13 cellular contexts compared by ENCODE assay signal in genomic region chr20:50515471-50516106, GRCh38. TPM values are rescaled to one million over a fixed set of nuclear protein-coding genes. Genes with fewer than 3 reads are reported as not detected.
A peak's percentile ranks its signal among the peaks of the same experiment; 100 is the strongest.
DNase-seq lines count a peak whose midpoint lies in the region; ATAC-seq, FAIRE-seq and TF ChIP-seq lines count a peak whose summit lies in the region.
"Had no signal": no experiment of that assay in that cellular context is flagged by ENCODE, and none has a peak within 500 bp of the region (broad histone marks: within the 10 kb centered on the region; RNA-seq: fewer than 3 reads in every experiment).

No MANE protein-coding gene starts in this region.

- BruUV-seq in GM12878 (replicated peaks; lab: Mats Ljungman, UMichigan), result no TSS peak

- H2AFZ ChIP-seq in GM12878 (ENCODE audit: control insufficient read depth, low read depth, low read length), result no peak overlapping the region
- no peak overlapping the region for H2AFZ ChIP-seq in GM23338

- peaks cover 90% of the 10 kb centered on the region for H3K4me1 ChIP-seq in CD8-positive, alpha-beta T cell (ENCODE audit: insufficient read depth, low read length)
- H3K4me1 ChIP-seq in GM12878 (ENCODE audit: control insufficient read depth, insufficient read depth, low read length) (peaks cover 39% of the 10 kb centered on the region), prostate gland (replicated peaks) (peaks cover 16% of the 10 kb centered on the region), GM23338 (ENCODE audit: insufficient read depth) (peaks cover 13% of the 10 kb centered on the region)

- no peaks in the 10 kb centered on the region for H3K36me3 ChIP-seq in CD8-positive, alpha-beta T cell (ENCODE audit: insufficient read depth, low read length)
- H3K36me3 ChIP-seq in GM12878 (ENCODE audit: control insufficient read depth in 2 of 2, insufficient read depth in 2 of 2, low read length in 1 of 2) (peaks cover 0 to 3% of the 10 kb centered on the region in 2 experiments; a peak in 1 of 4 replicates), prostate gland (no peaks in the 10 kb centered on the region), GM23338 (ENCODE audit: insufficient read depth) (no peaks in the 10 kb centered on the region)

- H3K4me1 Mint-ChIP-seq in CD8-positive, alpha-beta T cell (ENCODE audit: low read depth), result peaks cover 95% of the 10 kb centered on the region
- H3K4me1 Mint-ChIP-seq in GM23338, result peaks cover 16% of the 10 kb centered on the region

- H3K4me2 ChIP-seq in GM12878 (ENCODE audit: control insufficient read depth, insufficient read depth), result peak overlapping the region; percentile 63
- no peak overlapping the region for H3K4me2 ChIP-seq in GM23338

- no peak for TF ChIP-seq CTCF in CD8-positive, alpha-beta T cell (IDR thresholded peaks at IDR 0.05)
- TF ChIP-seq CTCF in GM12878 (IDR thresholded peaks at IDR 0.05 in 2 of 3, conservative IDR thresholded peaks at IDR 0.05 in 1 of 3; ENCODE audit: control insufficient read depth in 2 of 3, extremely low read depth in 1 of 3, insufficient read depth in 1 of 3, low read depth in 3 of 3, low read length in 3 of 3) (no peak), prostate gland (IDR thresholded peaks at IDR 0.05) (no peak), GM23338 (conservative IDR thresholded peaks at IDR 0.05; ENCODE audit: low read depth in 2 of 2) (no peak)

- CTCF ChIA-PET in CD8-positive, alpha-beta T cell (lab: Charles Lee), result interaction anchor here (0.5 to 2.6 kb wide), 7 partner anchors 8 to 319 kb away, joined by 3 to 10 read pairs (median 3); no protein-coding TSS in a partner anchor
- CTCF ChIA-PET in GM12878 (lab: Yijun Ruan, JAX), result interaction anchor here (0.8 to 10.7 kb wide), 11 partner anchors 9 to 234 kb away, joined by 3 to 116 read pairs (median 4); no protein-coding TSS in a partner anchor

- no peaks in the 10 kb centered on the region for H3K9me3 ChIP-seq in CD8-positive, alpha-beta T cell (ENCODE audit: low read length)
- H3K9me3 ChIP-seq in GM12878 (replicated peaks; ENCODE audit: control insufficient read depth, insufficient read depth, low read length), result no peaks in the 10 kb centered on the region
- no peaks in the 10 kb centered on the region for H3K9me3 ChIP-seq in prostate gland

- H3K9ac ChIP-seq in GM12878 (ENCODE audit: control insufficient read depth, insufficient read depth, low read length), result peak overlapping the region; percentile 81

- WGBS in GM12878 (ENCODE audit: insufficient coverage, insufficient replicate concordance, low lambda C conversion rate, missing lambda C conversion rate), result 0% methylated on average over 1 of the region's 1 CpG
- 25% methylated on average over 1 of the region's 1 CpG for WGBS in prostate gland

- no peak for TF ChIP-seq RAD21 in GM12878 (IDR thresholded peaks at IDR 0.05; ENCODE audit: insufficient read depth, low read depth, low read length)

- H3K27me3 Mint-ChIP-seq in CD8-positive, alpha-beta T cell (ENCODE audit: low read depth), result no peaks in the 10 kb centered on the region
- H3K27me3 Mint-ChIP-seq in GM23338 (ENCODE audit: insufficient read depth, low read depth, poor library complexity), result peaks cover 2% of the 10 kb centered on the region

- H3K27ac ChIP-seq in CD8-positive, alpha-beta T cell (ENCODE audit: low read depth, low read length), result no peak overlapping the region
- H3K27ac ChIP-seq in GM12878 (ENCODE audit: control insufficient read depth, insufficient read depth) (peak overlapping the region; percentile 98), prostate gland (peak overlapping the region; percentile 43 to 58), GM23338 (ENCODE audit: low read depth) (no peak overlapping the region)

- RAD21 ChIA-PET in GM12878 (lab: Charles Lee; ENCODE audit: unreplicated experiment), result interaction anchor here (0.6 to 12.9 kb wide), 13 partner anchors 11 to 278 kb away, joined by 3 to 167 read pairs (median 4); no protein-coding TSS in a partner anchor

- FAIRE-seq in GM12878 (lab: Jason Lieb, UNC), result no peak

- intact Hi-C loops in CD8-positive, alpha-beta T cell (cut with DNase I, micrococcal nuclease), result loop anchor here in 1 of 2 experiments (10.0 kb wide), 1 partner anchor 701 kb away; the partner anchor contains the start of gene SLC9A8
- intact Hi-C loops in GM12878 (cut with micrococcal nuclease; ENCODE audit: unreplicated experiment), result loop anchor here (1.0 to 2.0 kb wide), 3 partner anchors 25 to 55 kb away; no protein-coding TSS in a partner anchor
- intact Hi-C loops in prostate gland (cut with DNase I), result no loop called here

- SMC1A ChIA-PET in GM12878 (lab: Charles Lee; ENCODE audit: uncharacterized antibody, unreplicated experiment), result interaction anchor here (73.1 to 95.1 kb wide), 2 partner anchors 7 to 30 kb away, joined by 2799 read pairs; partner anchors contain the start of gene PTPN1

- no peak overlapping the region for H3K4me3 ChIP-seq in CD8-positive, alpha-beta T cell (ENCODE audit: low read depth, low read length)
- H3K4me3 ChIP-seq in GM12878 (peak overlapping the region; percentile 100), prostate gland (no peak overlapping the region), GM23338 (no peak overlapping the region)

- H3K36me3 Mint-ChIP-seq in CD8-positive, alpha-beta T cell, result peaks cover 15% of the 10 kb centered on the region
- no peaks in the 10 kb centered on the region for H3K36me3 Mint-ChIP-seq in GM23338 (ENCODE audit: low read depth)

- peaks cover 5% of the 10 kb centered on the region for H4K20me1 ChIP-seq in GM12878 (ENCODE audit: control insufficient read depth, insufficient read depth)
- H4K20me1 ChIP-seq in GM23338 (replicated peaks; ENCODE audit: insufficient read depth), result peaks cover 38% of the 10 kb centered on the region

- H3K79me2 ChIP-seq in GM12878 (ENCODE audit: control insufficient read depth, insufficient read depth, low read length), result peaks cover 99% of the 10 kb centered on the region
- peaks cover 100% of the 10 kb centered on the region for H3K79me2 ChIP-seq in GM23338 (replicated peaks; ENCODE audit: insufficient read depth)

- DNase-seq in CD8-positive, alpha-beta T cell, result no peak
- DNase-seq in M059J (ENCODE audit: low read depth), result peak; percentile 68
- DNase-seq in GM12878 (ENCODE audit: low read depth, low spot score), result no peak
- no peak for DNase-seq in prostate gland (ENCODE audit: low spot score)
- no peak for DNase-seq in NK-92 treated with Interleukin-12 subunit alpha and Interleukin-12 subunit beta, amount 100 ng/mL, for 24 hours (lab: John Stamatoyannopoulos, UW)
- DNase-seq in mesenteric fat pad (ENCODE audit: low spot score), result no peak
- DNase-seq in GM23338 (ENCODE audit: low spot score), result no peak
- DNase-seq: islet precursor cell; NCI-H2171; stimulated activated CD4-positive, alpha-beta T cell treated with anti-CD3 and anti-CD28 coated beads, Interleukin-15, amount 100 ng/mL, for 24 hours had no signal

- peak overlapping the region; percentile 34 for H3K27ac Mint-ChIP-seq in CD8-positive, alpha-beta T cell
- no peak overlapping the region for H3K27ac Mint-ChIP-seq in GM23338

- in situ Hi-C loops in GM12878 (cut with MboI), result loop anchor here (10.0 to 25.0 kb wide), 2 partner anchors 289 to 828 kb away; no protein-coding TSS in a partner anchor

- H3K9me3 Mint-ChIP-seq in CD8-positive, alpha-beta T cell, result no peaks in the 10 kb centered on the region
- H3K9me3 Mint-ChIP-seq in GM23338, result no peaks in the 10 kb centered on the region
- H3K9me3 Mint-ChIP-seq: neural crest cell had no signal

- H3F3A ChIP-seq in GM23338 (replicated peaks; ENCODE audit: low read depth), result no peaks in the 10 kb centered on the region

- H3K27me3 ChIP-seq in CD8-positive, alpha-beta T cell (ENCODE audit: insufficient read depth, low read length), result no peaks in the 10 kb centered on the region
- no peaks in the 10 kb centered on the region for H3K27me3 ChIP-seq in GM12878 (replicated peaks in 1 of 2; ENCODE audit: control insufficient read depth in 2 of 2, insufficient read depth in 2 of 2, low read length in 1 of 2)
- no peaks in the 10 kb centered on the region for H3K27me3 ChIP-seq in prostate gland (replicated peaks; ENCODE audit: insufficient read depth)
- H3K27me3 ChIP-seq in GM23338 (ENCODE audit: insufficient read depth), result no peaks in the 10 kb centered on the region

- TF ChIP-seq EP300 in GM12878 (IDR thresholded peaks at IDR 0.05; ENCODE audit: borderline replicate concordance in 1 of 2, control insufficient read depth in 1 of 2, low read depth in 2 of 2, low read length in 2 of 2), result no peak

- no peak for TF ChIP-seq POLR2A in GM12878 (IDR thresholded peaks at IDR 0.05; ENCODE audit: low read depth, low read length)
- no peak for TF ChIP-seq POLR2A in prostate gland (IDR thresholded peaks at IDR 0.05)

- POLR2A ChIA-PET in CD8-positive, alpha-beta T cell (lab: Charles Lee), result interaction anchor here (0.7 to 1.4 kb wide), 3 partner anchors 8 to 14 kb away, joined by 3 to 4 read pairs (median 3); no protein-coding TSS in a partner anchor
- POLR2A ChIA-PET in GM12878 (lab: Charles Lee), result interaction anchor here (1.1 to 6.6 kb wide), 8 partner anchors 9 to 36 kb away, joined by 3 to 56 read pairs (median 10); no protein-coding TSS in a partner anchor

- H3K9me2 ChIP-seq in GM23338 (ENCODE audit: insufficient read depth), result no peaks in the 10 kb centered on the region

- ATAC-seq in CD8-positive, alpha-beta T cell, result no peak
- peak; percentile 2 for ATAC-seq in GM12878
- ATAC-seq in GM18498 (IDR thresholded peaks at IDR 0.05; ENCODE audit: unreplicated experiment), result no peak
- no peak for ATAC-seq in GM23338
- ATAC-seq: HCT116 had no signal

- no peak overlapping the region for H3K4me3 Mint-ChIP-seq in CD8-positive, alpha-beta T cell
- H3K4me3 Mint-ChIP-seq in GM23338, result no peak overlapping the region
- H3K4me3 Mint-ChIP-seq: neural crest cell had no signal

RNA-seq across cellular contexts. Expression of gene PTPN1, which starts 5.4 kb away (rescaled TPM):
- 10 to 100 TPM; 96.0 to 97.5 TPM for total RNA-seq in CD8-positive, alpha-beta T cell
- total RNA-seq in M059J (2014; rRNA removed; shearing (Covaris generic)), result 62.0 and 84.9 TPM in 2 replicates
- 69.6 and 70.9 TPM in 2 replicates for total RNA-seq in GM12878 (2013; cell fraction: nucleolus; rRNA removed)
- total RNA-seq in GM12878 (2014; rRNA removed), result 61.1 and 66.4 TPM in 2 replicates
- 45.9 and 47.0 TPM in 2 replicates for total RNA-seq in GM12878 (2014; rRNA removed; fragmentation: Illumina TruSeq; extraction: Trizol)
- 72.8 and 74.7 TPM in 2 replicates for total RNA-seq in GM12878 (2021)
- 32.2 TPM for polyA plus RNA-seq in GM12878 (2011; ENCODE audit: low read depth)
- polyA plus RNA-seq in GM12878 (2011; rRNA removed), result 33.1 and 40.4 TPM in 2 replicates
- polyA plus RNA-seq in GM12878 (2011; cell fraction: cytosol; rRNA removed), result 37.7 and 41.0 TPM in 2 replicates
- polyA plus RNA-seq in GM12878 (2011; cell fraction: nucleus; rRNA removed), result 52.3 and 57.0 TPM in 2 replicates
- 49.6 and 58.1 TPM in 2 replicates for polyA plus RNA-seq in GM12878 (2012)
- polyA plus RNA-seq in GM12878 (2014; fragmentation: Illumina TruSeq; extraction: Trizol), result 66.7 and 72.2 TPM in 2 replicates
- 10 to 100 TPM; 15.9 to 20.2 TPM for polyA plus RNA-seq in GM12878 (2014; fragmentation: Nextera tagmentation; extraction: Ambion mirVana)
- 57.6 and 57.8 TPM in 2 replicates for polyA plus RNA-seq in GM12878 (2014; rRNA removed)
- polyA plus RNA-seq in GM12878 (2016; fragmentation: Nextera tagmentation; extraction: Ambion mirVana), result 10 to 100 TPM; 37.7 to 40.8 TPM
- 29.8 and 31.8 TPM in 2 replicates for polyA minus RNA-seq in GM12878 (2011; rRNA and poly(A)+ RNA removed)
- polyA minus RNA-seq in GM12878 (2011; cell fraction: cytosol; rRNA and poly(A)+ RNA removed), result 12.2 and 13.9 TPM in 2 replicates
- polyA minus RNA-seq in GM12878 (2011; cell fraction: nucleus; rRNA and poly(A)+ RNA removed), result 10.9 and 16.2 TPM in 2 replicates
- 10 to 100 TPM; 28.5 to 46.6 TPM for total RNA-seq in prostate gland
- total RNA-seq in mesenteric fat pad, result 50.9 TPM
- total RNA-seq in GM23338 (2014; rRNA removed; shearing (Covaris generic)), result 26.2 and 26.4 TPM in 2 replicates
- 16.9 and 18.9 TPM in 2 replicates for polyA plus RNA-seq in GM23338 (2016; fragmentation: Nextera tagmentation; extraction: Ambion mirVana)

Comparison
In these comparisons a context has a peak if more than half of its experiments do, and no peak if none do; other contexts are left out.
1. H3K27ac ChIP-seq: peak in GM12878 (single experiment) and prostate gland (2 of 2); none in CD8-positive, alpha-beta T cell (single experiment) and GM23338 (single experiment).